9 cellular contexts compared by ENCODE assay signal in the genomic region with DNA sequence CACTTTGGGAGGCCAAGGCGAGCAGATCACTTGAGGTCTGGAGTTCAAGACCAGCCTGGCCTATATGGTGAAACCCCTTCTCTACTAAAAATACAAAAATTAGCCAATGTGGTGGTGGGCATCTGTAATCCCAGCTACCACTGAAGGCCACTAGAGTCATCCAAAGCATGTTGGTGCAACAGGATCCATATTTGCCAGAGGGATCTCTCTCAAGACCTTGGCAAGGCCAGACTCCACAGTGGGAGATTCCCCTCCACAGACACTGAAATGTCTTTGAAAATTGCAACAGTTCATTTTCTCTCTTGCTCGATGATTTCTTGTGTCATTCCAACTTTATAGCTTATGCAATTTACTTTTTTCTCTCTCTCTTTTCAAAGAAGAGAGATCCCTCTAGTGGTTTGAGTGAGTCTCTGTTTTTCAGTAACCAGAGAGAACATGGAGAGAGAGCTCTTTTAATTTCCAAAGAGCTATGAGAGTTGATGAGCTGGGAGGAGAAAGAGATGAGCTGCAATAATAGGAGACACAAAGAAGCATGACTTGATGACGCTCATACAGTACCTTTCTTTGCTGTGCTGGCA.
A peak's percentile ranks its signal among the peaks of the same experiment; 100 is the strongest.
DNase-seq lines count a peak whose midpoint lies in the region; ATAC-seq and TF ChIP-seq lines count a peak whose summit lies in the region.
"Had no signal": no experiment of that assay in that cellular context is flagged by ENCODE, and none has a peak within 500 bp of the region (broad histone marks: within the 10 kb centered on the region; RNA-seq: fewer than 3 reads in every experiment).

No MANE protein-coding gene starts in this region.

- H3K9me3 ChIP-seq in SK-N-SH (no peaks in the 10 kb centered on the region), PC-9 (ENCODE audit: insufficient read depth, low read depth) (no peaks in the 10 kb centered on the region), testis (no peaks in the 10 kb centered on the region)

- H3K79me2 ChIP-seq in SK-N-SH (ENCODE audit: insufficient read depth) (no peaks in the 10 kb centered on the region), PC-9 (ENCODE audit: low read depth) (no peaks in the 10 kb centered on the region)

- peak; percentile 36; the same call in 1 of the 2 replicates for TF ChIP-seq RAD21 in SK-N-SH (IDR thresholded peaks at IDR 0.05; ENCODE audit: low read length)

- H3K4me1 ChIP-seq in SK-N-SH (ENCODE audit: control insufficient read depth in 1 of 2, insufficient read depth in 2 of 2, low read depth in 1 of 2, low read length in 1 of 2) (no peaks in the 10 kb centered on the region), PC-9 (replicated peaks; ENCODE audit: insufficient read depth) (no peaks in the 10 kb centered on the region), testis (no peaks in the 10 kb centered on the region)

- intact Hi-C loops in PC-9 (cut with micrococcal nuclease; ENCODE audit: unreplicated experiment) (loop anchor here (2.0 to 10.0 kb wide), 2 partner anchors 688 to 1148 kb away; no protein-coding TSS in a partner anchor), testis (cut with DNase I; ENCODE audit: low total_unique reads) (no loop called here)

- no peak for DNase-seq in SK-N-SH
- DNase-seq in PC-9 = peak in 1 of 2 experiments; percentile 37
- peak; percentile 18 for DNase-seq in fibroblast of peridontal ligament (ENCODE audit: extremely low read depth)
- no peak for DNase-seq in testis
- no peak for DNase-seq in stimulated activated CD4-positive, alpha-beta T cell treated with anti-CD3 and anti-CD28 coated beads, Interleukin-15, amount 100 ng/mL, for 24 hours
- DNase-seq: DMS79 had no signal

- no peak overlapping the region for H3K9ac ChIP-seq in SK-N-SH

- no peaks in the 10 kb centered on the region for H3K27me3 ChIP-seq in SK-N-SH (ENCODE audit: insufficient read depth)
- no peaks in the 10 kb centered on the region for H3K27me3 ChIP-seq in PC-9 (ENCODE audit: insufficient read depth, low read depth)
- H3K27me3 ChIP-seq in testis = no peaks in the 10 kb centered on the region

- H4K20me1 ChIP-seq in SK-N-SH (ENCODE audit: insufficient read depth) = no peaks in the 10 kb centered on the region
- H4K20me1 ChIP-seq in PC-9 (ENCODE audit: insufficient read depth) = no peaks in the 10 kb centered on the region

- H3K4me3 ChIP-seq in SK-N-SH (ENCODE audit: low read depth in 2 of 2, low read length in 1 of 2) (no peak overlapping the region), PC-9 (no peak overlapping the region), testis (no peak overlapping the region)

- POLR2A ChIA-PET in SK-N-SH (lab: Yijun Ruan, JAX) = no interaction called here
- POLR2A ChIA-PET in PC-9 (lab: Charles Lee; ENCODE audit: unreplicated experiment) = interaction anchor here (0.7 kb wide), 1 partner anchor 795 kb away, joined by 4 read pairs; no protein-coding TSS in a partner anchor

- H3K9me2 ChIP-seq in SK-N-SH (no peaks in the 10 kb centered on the region), PC-9 (ENCODE audit: insufficient read depth) (no peaks in the 10 kb centered on the region)

- no peak for TF ChIP-seq EP300 in SK-N-SH (IDR thresholded peaks at IDR 0.05; ENCODE audit: borderline replicate concordance in 1 of 2, low read depth in 1 of 2, low read length in 1 of 2)

- ATAC-seq in SK-N-SH treated with all-trans-retinoic acid at 6 μM for 48 hours (no peak), GM19324 (IDR thresholded peaks at IDR 0.05; ENCODE audit: low FRiP score, unreplicated experiment) (no peak), GM19035 (IDR thresholded peaks at IDR 0.05; ENCODE audit: unreplicated experiment) (no peak)

- no peaks in the 10 kb centered on the region for H3K36me3 ChIP-seq in SK-N-SH (replicated peaks in 1 of 2; ENCODE audit: control insufficient read depth in 1 of 2, insufficient read depth in 2 of 2, low read length in 1 of 2)
- H3K36me3 ChIP-seq in PC-9 (ENCODE audit: low read depth) = no peaks in the 10 kb centered on the region
- H3K36me3 ChIP-seq in testis (ENCODE audit: low read depth, missing control alignments) = no peaks in the 10 kb centered on the region

- CTCF ChIA-PET in SK-N-SH (lab: Yijun Ruan, JAX) = interaction anchor here (0.6 to 1.6 kb wide), 11 partner anchors 10 to 694 kb away, joined by 3 to 5 read pairs (median 3); no protein-coding TSS in a partner anchor
- CTCF ChIA-PET in PC-9 (lab: Charles Lee) = interaction anchor here (0.6 to 1.2 kb wide), 2 partner anchors 498 to 689 kb away, joined by 3 to 4 read pairs; no protein-coding TSS in a partner anchor

- H3K4me2 ChIP-seq in SK-N-SH (no peak overlapping the region), PC-9 (no peak overlapping the region)

- no peak for TF ChIP-seq POLR2A in testis (IDR thresholded peaks at IDR 0.05)

- TF ChIP-seq CTCF in SK-N-SH (IDR thresholded peaks at IDR 0.05) (no peak), PC-9 (conservative IDR thresholded peaks at IDR 0.05) (peak; percentile 66), testis (IDR thresholded peaks at IDR 0.05) (peak; percentile 7 to 41 (median 20))

- no peaks in the 10 kb centered on the region for H3F3A ChIP-seq in SK-N-SH (replicated peaks; ENCODE audit: insufficient read depth)
- no peaks in the 10 kb centered on the region for H3F3A ChIP-seq in PC-9 (ENCODE audit: insufficient read depth, low read depth)

- no peak overlapping the region for H2AFZ ChIP-seq in SK-N-SH (ENCODE audit: low read depth)
- H2AFZ ChIP-seq in PC-9 = no peak overlapping the region

- WGBS in SK-N-SH (ENCODE audit: low lambda C conversion rate) = 15% methylated on average over 3 of the region's 3 CpGs
- WGBS in testis, 2 donors = 48 to 61% methylated on average over 3 of the region's 3 CpGs

- no TSS peak for BruUV-seq in PC-9 (replicated peaks; lab: Mats Ljungman, UMichigan)

- no peak overlapping the region for H3K27ac ChIP-seq in SK-N-SH (ENCODE audit: low read depth in 2 of 2, low read length in 1 of 2)
- H3K27ac ChIP-seq in PC-9 = no peak overlapping the region
- H3K27ac ChIP-seq in testis = no peak overlapping the region

TF ChIP-seq in SK-N-SH, 30 proteins besides CTCF, POLR2A, EP300 and RAD21:
- TF ChIP-seq RFX5 (IDR thresholded peaks at IDR 0.05; ENCODE audit: low read length) (no peak), TCF12 (IDR thresholded peaks at IDR 0.05) (no peak), YY1 (IDR thresholded peaks at IDR 0.05; ENCODE audit: low read depth) (no peak)

TF ChIP-seq in SK-N-SH treated with all-trans-retinoic acid at 6 μM for 48 hours, 23 proteins besides CTCF, POLR2A, EP300 and RAD21 (continues in another document):
- no peak for TF ChIP-seq SNAI2 (CRISPR knock-in tag; IDR thresholded peaks at IDR 0.05)
- no peak for TF ChIP-seq RARB (CRISPR knock-in tag; IDR thresholded peaks at IDR 0.05)
- TF ChIP-seq ZFP30 (CRISPR knock-in tag; IDR thresholded peaks at IDR 0.05) = no peak
- TF ChIP-seq, protein P1, sequence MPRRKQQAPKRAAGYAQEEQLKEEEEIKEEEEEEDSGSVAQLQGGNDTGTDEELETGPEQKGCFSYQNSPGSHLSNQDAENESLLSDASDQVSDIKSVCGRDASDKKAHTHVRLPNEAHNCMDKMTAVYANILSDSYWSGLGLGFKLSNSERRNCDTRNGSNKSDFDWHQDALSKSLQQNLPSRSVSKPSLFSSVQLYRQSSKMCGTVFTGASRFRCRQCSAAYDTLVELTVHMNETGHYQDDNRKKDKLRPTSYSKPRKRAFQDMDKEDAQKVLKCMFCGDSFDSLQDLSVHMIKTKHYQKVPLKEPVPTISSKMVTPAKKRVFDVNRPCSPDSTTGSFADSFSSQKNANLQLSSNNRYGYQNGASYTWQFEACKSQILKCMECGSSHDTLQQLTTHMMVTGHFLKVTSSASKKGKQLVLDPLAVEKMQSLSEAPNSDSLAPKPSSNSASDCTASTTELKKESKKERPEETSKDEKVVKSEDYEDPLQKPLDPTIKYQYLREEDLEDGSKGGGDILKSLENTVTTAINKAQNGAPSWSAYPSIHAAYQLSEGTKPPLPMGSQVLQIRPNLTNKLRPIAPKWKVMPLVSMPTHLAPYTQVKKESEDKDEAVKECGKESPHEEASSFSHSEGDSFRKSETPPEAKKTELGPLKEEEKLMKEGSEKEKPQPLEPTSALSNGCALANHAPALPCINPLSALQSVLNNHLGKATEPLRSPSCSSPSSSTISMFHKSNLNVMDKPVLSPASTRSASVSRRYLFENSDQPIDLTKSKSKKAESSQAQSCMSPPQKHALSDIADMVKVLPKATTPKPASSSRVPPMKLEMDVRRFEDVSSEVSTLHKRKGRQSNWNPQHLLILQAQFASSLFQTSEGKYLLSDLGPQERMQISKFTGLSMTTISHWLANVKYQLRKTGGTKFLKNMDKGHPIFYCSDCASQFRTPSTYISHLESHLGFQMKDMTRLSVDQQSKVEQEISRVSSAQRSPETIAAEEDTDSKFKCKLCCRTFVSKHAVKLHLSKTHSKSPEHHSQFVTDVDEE (CRISPR knock-in tag; IDR thresholded peaks at IDR 0.05) = no peak
- TF ChIP-seq ESRRG (CRISPR knock-in tag; IDR thresholded peaks at IDR 0.05) = no peak
- no peak for TF ChIP-seq TOX (CRISPR knock-in tag; IDR thresholded peaks at IDR 0.05; ENCODE audit: borderline replicate concordance)
- no peak for TF ChIP-seq ISL1 (CRISPR knock-in tag; IDR thresholded peaks at IDR 0.05)
- no peak for TF ChIP-seq OSR1 (CRISPR knock-in tag; IDR thresholded peaks at IDR 0.05)
- TF ChIP-seq, protein P2, sequence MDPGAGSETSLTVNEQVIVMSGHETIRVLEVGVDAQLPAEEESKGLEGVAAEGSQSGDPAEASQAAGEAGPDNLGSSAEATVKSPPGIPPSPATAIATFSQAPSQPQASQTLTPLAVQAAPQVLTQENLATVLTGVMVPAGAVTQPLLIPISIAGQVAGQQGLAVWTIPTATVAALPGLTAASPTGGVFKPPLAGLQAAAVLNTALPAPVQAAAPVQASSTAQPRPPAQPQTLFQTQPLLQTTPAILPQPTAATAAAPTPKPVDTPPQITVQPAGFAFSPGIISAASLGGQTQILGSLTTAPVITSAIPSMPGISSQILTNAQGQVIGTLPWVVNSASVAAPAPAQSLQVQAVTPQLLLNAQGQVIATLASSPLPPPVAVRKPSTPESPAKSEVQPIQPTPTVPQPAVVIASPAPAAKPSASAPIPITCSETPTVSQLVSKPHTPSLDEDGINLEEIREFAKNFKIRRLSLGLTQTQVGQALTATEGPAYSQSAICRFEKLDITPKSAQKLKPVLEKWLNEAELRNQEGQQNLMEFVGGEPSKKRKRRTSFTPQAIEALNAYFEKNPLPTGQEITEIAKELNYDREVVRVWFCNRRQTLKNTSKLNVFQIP (CRISPR knock-in tag; IDR thresholded peaks at IDR 0.05; ENCODE audit: borderline replicate concordance, low read depth) = no peak
- TF ChIP-seq ZNF565 (CRISPR knock-in tag; conservative IDR thresholded peaks at IDR 0.05; ENCODE audit: low read depth) = no peak
- TF ChIP-seq BACH2 (CRISPR knock-in tag; IDR thresholded peaks at IDR 0.05; ENCODE audit: borderline replicate concordance) = no peak
- no peak for TF ChIP-seq TCF4 (CRISPR knock-in tag; IDR thresholded peaks at IDR 0.05; ENCODE audit: borderline replicate concordance)
- no peak for TF ChIP-seq CSDC2 (CRISPR knock-in tag; IDR thresholded peaks at IDR 0.05)
- TF ChIP-seq ARNTL (CRISPR knock-in tag; IDR thresholded peaks at IDR 0.05; ENCODE audit: borderline replicate concordance, low read depth) = no peak
- TF ChIP-seq ZFP3 (CRISPR knock-in tag; IDR thresholded peaks at IDR 0.05) = no peak
